Comparison of ENCODE assay signal across 9 cellular contexts in the genomic region with DNA sequence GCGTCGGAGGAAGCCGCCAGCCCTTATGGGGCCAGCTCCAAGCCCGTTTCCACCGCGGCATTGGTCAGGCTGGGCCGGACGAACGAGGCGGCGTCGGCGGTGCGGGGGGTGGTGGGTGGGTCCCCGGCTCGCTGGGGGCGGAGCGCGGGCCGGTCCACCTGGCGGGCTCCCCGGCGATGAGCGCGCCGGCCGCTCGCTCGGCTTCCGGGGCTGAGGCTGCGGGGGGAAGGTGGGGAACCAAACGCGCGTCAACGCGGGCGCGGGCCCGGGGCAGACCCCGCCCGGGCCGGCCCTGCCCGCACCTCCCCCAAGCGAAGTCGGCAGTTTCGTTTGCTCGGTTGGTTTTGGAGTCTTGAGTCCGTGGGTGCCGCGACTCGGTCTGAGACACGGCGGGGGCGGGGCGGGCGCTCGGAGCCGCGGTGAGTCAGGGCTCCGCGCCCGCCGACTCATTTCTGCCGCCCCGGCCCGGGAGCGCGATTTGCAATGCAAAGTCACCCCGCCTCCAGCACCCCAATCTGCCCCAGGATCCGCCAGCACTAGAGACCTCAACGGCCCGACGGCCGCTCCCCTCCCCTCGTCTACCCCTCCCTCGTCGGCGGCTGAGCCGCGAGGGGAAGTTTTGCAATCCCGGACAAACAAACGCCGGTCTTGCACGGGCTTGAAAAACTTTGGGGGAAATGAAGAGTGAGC. TPM values are rescaled to one million over a fixed set of nuclear protein-coding genes. Genes with fewer than 3 reads are reported as not detected.
DNase-seq lines count a peak whose midpoint lies in the region; ATAC-seq, FAIRE-seq and TF ChIP-seq lines count a peak whose summit lies in the region.
"Had no signal": no experiment of that assay in that cellular context is flagged by ENCODE, and none has a peak within 500 bp of the region (broad histone marks: within the 10 kb centered on the region; RNA-seq: fewer than 3 reads in every experiment).

No MANE protein-coding gene starts in this region.

- no peak for FAIRE-seq in A549 (lab: Jason Lieb, UNC)
- FAIRE-seq: endometrium had no signal

- ATAC-seq in A549 = peak in 1 of 2 experiments; percentile 41; a peak in 3 of 6 replicates
- no peak for ATAC-seq in GM19395 (IDR thresholded peaks at IDR 0.05; ENCODE audit: unreplicated experiment)

- no peak for TF ChIP-seq RAD21 in A549 (conservative IDR thresholded peaks at IDR 0.05 in 1 of 2, IDR thresholded peaks at IDR 0.05 in 1 of 2)

- CTCF ChIA-PET in A549 (lab: Yijun Ruan, JAX) = interaction anchor here (0.8 to 1.8 kb wide), 5 partner anchors 18 to 156 kb away, joined by 3 to 4 read pairs (median 3); no protein-coding TSS in a partner anchor

- H3K4me3 ChIP-seq in A549 = peak overlapping the region; percentile 52
- peak overlapping the region; percentile 50 for H3K4me3 ChIP-seq in effector memory CD4-positive, alpha-beta T cell (ENCODE audit: insufficient read depth, low read depth, low read length, poor library complexity, severe bottlenecking)
- H3K4me3 ChIP-seq in mucosa of rectum (ENCODE audit: low read length in 2 of 2) = peak overlapping the region; percentile 49 to 54

- peaks cover 11% of the 10 kb centered on the region; the same call in 2 of the 3 replicates for H3K4me1 ChIP-seq in A549
- H3K4me1 ChIP-seq in effector memory CD4-positive, alpha-beta T cell (ENCODE audit: control insufficient read depth, insufficient read depth, low read length, poor library complexity, severe bottlenecking) = peaks cover 23% of the 10 kb centered on the region
- peaks cover 2 to 8% of the 10 kb centered on the region in 2 donors for H3K4me1 ChIP-seq in mucosa of rectum (ENCODE audit: control insufficient read depth in 2 of 2, insufficient read depth in 2 of 2, low read length in 2 of 2)

- H3K9me3 ChIP-seq in A549 = no peaks in the 10 kb centered on the region
- H3K9me3 ChIP-seq in effector memory CD4-positive, alpha-beta T cell (ENCODE audit: control insufficient read depth, low read length) = no peaks in the 10 kb centered on the region
- H3K9me3 ChIP-seq in mucosa of rectum (ENCODE audit: control insufficient read depth in 2 of 2, low read length in 2 of 2) = no peaks in the 10 kb centered on the region

- DNase-seq in A549 (ENCODE audit: low read depth in 1 of 2, low spot score in 1 of 2) = no peak
- peak; percentile 75 for DNase-seq in HuH-7.5 (ENCODE audit: low spot score)
- DNase-seq in activated CD4-positive, alpha-beta T cell treated with anti-CD3 and anti-CD28 coated beads, Interleukin-2, amount 50 U/mL, for 1 hour = peak; percentile 52
- DNase-seq in effector memory CD4-positive, alpha-beta T cell = peak in 1 of 3 donors; percentile 31
- DNase-seq in stimulated activated CD8-positive, alpha-beta memory T cell treated with anti-CD3 and anti-CD28 coated beads, Interleukin-7, amount 100 ng/mL, for 1 hour (ENCODE audit: low read depth in 2 of 2) = peak; percentile 21 to 46
- DNase-seq in NCI-H82 (lab: John Stamatoyannopoulos, UW) = no peak

- TF ChIP-seq CTCF in A549 (IDR thresholded peaks at IDR 0.05) = no peak

- H3K4me2 ChIP-seq in A549 = peak overlapping the region; percentile 96

- no peaks in the 10 kb centered on the region for H3K36me3 ChIP-seq in effector memory CD4-positive, alpha-beta T cell (ENCODE audit: control insufficient read depth, insufficient read depth, low read length)
- H3K36me3 ChIP-seq in mucosa of rectum (ENCODE audit: control insufficient read depth in 2 of 2, insufficient read depth in 2 of 2, low read length in 2 of 2) = no peaks in the 10 kb centered on the region

- H3K27ac ChIP-seq in A549 (peak overlapping the region in 1 of 2 experiments; percentile 62; a peak in 3 of 6 replicates), mucosa of rectum (ENCODE audit: low read depth in 2 of 2, low read length in 2 of 2) (peak overlapping the region; percentile 49 to 63)
- H3K27ac ChIP-seq in effector memory CD4-positive, alpha-beta T cell (ENCODE audit: insufficient read depth, low read length, poor library complexity, severe bottlenecking) = no peak overlapping the region

- peaks cover 33% of the 10 kb centered on the region for H3K27me3 ChIP-seq in effector memory CD4-positive, alpha-beta T cell (replicated peaks; ENCODE audit: control insufficient read depth, insufficient read depth, low read length, poor library complexity, severe bottlenecking)
- peaks cover 2 to 9% of the 10 kb centered on the region in 2 donors for H3K27me3 ChIP-seq in mucosa of rectum (ENCODE audit: control insufficient read depth in 2 of 2, insufficient read depth in 2 of 2, low read length in 2 of 2)

- no peak for TF ChIP-seq EP300 in A549 (IDR thresholded peaks at IDR 0.05)

- peak overlapping the region in 1 of 2 donors; percentile 49 for H3K9ac ChIP-seq in mucosa of rectum (ENCODE audit: low read depth in 1 of 2, low read length in 2 of 2)

- TF ChIP-seq POLR2A in A549 (IDR thresholded peaks at IDR 0.05; ENCODE audit: low read length) = no peak

- POLR2A ChIA-PET in A549 (lab: Yijun Ruan, JAX) = no interaction called here

- no CpG with 5 or more reads among the region's 84 CpGs for WGBS in A549 (ENCODE audit: missing lambda C conversion rate)

TF ChIP-seq in A549, 52 proteins besides CTCF, POLR2A, EP300 and RAD21:
- no peak for TF ChIP-seq ZC3H11A (IDR thresholded peaks at IDR 0.05)
- no peak for TF ChIP-seq HOXB5 (CRISPR knock-in tag; IDR thresholded peaks at IDR 0.05)
- no peak for TF ChIP-seq HDAC2 (IDR thresholded peaks at IDR 0.05)
- TF ChIP-seq EHMT2 (IDR thresholded peaks at IDR 0.05; ENCODE audit: low read depth) = no peak
- TF ChIP-seq RCOR1 (IDR thresholded peaks at IDR 0.05; ENCODE audit: low read depth, low read length) = no peak
- TF ChIP-seq, protein P1, sequence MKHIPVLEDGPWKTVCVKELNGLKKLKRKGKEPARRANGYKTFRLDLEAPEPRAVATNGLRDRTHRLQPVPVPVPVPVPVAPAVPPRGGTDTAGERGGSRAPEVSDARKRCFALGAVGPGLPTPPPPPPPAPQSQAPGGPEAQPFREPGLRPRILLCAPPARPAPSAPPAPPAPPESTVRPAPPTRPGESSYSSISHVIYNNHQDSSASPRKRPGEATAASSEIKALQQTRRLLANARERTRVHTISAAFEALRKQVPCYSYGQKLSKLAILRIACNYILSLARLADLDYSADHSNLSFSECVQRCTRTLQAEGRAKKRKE (CRISPR knock-in tag; IDR thresholded peaks at IDR 0.05; ENCODE audit: low read depth) = no peak
- TF ChIP-seq, protein P2, sequence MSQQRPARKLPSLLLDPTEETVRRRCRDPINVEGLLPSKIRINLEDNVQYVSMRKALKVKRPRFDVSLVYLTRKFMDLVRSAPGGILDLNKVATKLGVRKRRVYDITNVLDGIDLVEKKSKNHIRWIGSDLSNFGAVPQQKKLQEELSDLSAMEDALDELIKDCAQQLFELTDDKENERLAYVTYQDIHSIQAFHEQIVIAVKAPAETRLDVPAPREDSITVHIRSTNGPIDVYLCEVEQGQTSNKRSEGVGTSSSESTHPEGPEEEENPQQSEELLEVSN (IDR thresholded peaks at IDR 0.05; ENCODE audit: borderline replicate concordance, low read depth) = 0 out of 2 replicates have a peak, but pooled peaks have one; percentile 19
- no peak for TF ChIP-seq TFCP2L1 (CRISPR knock-in tag; IDR thresholded peaks at IDR 0.05)
- no peak for TF ChIP-seq MAZ (IDR thresholded peaks at IDR 0.05; ENCODE audit: borderline replicate concordance, low read depth, low read length)
- no peak for TF ChIP-seq HOXA7 (CRISPR knock-in tag; IDR thresholded peaks at IDR 0.05)
- no peak for TF ChIP-seq KDM5A (IDR thresholded peaks at IDR 0.05)
- TF ChIP-seq CEBPB (IDR thresholded peaks at IDR 0.05) = peak; percentile 44 to 53; a peak in 3 of 4 replicates

RNA-seq across cellular contexts. Expression of a gene that starts 1.3 kb away (rescaled TPM):
- polyA plus RNA-seq in A549 (2011; rRNA removed) (not detected in 2 replicates), A549 (2017; fragmentation: RNase III; extraction: RNeasy Plus Mini Kit Qiagen cat#74134 plus additional on column Dnase treatment) (not detected in 3 replicates)
- 0.01 TPM in 1 of 2 replicates, not detected in the other for polyA plus RNA-seq in A549 (2012; cell fraction: cytosol; rRNA removed)
- not detected in 2 replicates for polyA plus RNA-seq in A549 (2012; cell fraction: nucleus; rRNA removed)
- polyA minus RNA-seq in A549 (2011; rRNA and poly(A)+ RNA removed) = not detected in 2 replicates

RNA-seq across cellular contexts. Expression of a gene that starts 32.7 kb away (rescaled TPM):
- polyA plus RNA-seq in A549 (2011; rRNA removed) (not detected in 2 replicates), A549 (2017; fragmentation: RNase III; extraction: RNeasy Plus Mini Kit Qiagen cat#74134 plus additional on column Dnase treatment) (not detected in 3 replicates)
- not detected in 2 replicates for polyA plus RNA-seq in A549 (2012; cell fraction: cytosol; rRNA removed)
- polyA plus RNA-seq in A549 (2012; cell fraction: nucleus; rRNA removed) = not detected in 2 replicates
- not detected in 2 replicates for polyA minus RNA-seq in A549 (2011; rRNA and poly(A)+ RNA removed)

RNA-seq across cellular contexts. Expression of a gene that starts 32.8 kb away (rescaled TPM):
- polyA plus RNA-seq in A549 (2011; rRNA removed) (not detected in 2 replicates), A549 (2017; fragmentation: RNase III; extraction: RNeasy Plus Mini Kit Qiagen cat#74134 plus additional on column Dnase treatment) (not detected in 3 replicates)
- polyA plus RNA-seq in A549 (2012; cell fraction: cytosol; rRNA removed) = not detected in 2 replicates
- polyA plus RNA-seq in A549 (2012; cell fraction: nucleus; rRNA removed) = not detected in 2 replicates
- not detected in 2 replicates for polyA minus RNA-seq in A549 (2011; rRNA and poly(A)+ RNA removed)

Comparison
In these comparisons a context has a peak if more than half of its experiments do, and no peak if none do; other contexts are left out.
1. DNase-seq: peak in HuH-7.5 (single experiment), activated CD4-positive, alpha-beta T cell treated with anti-CD3 and anti-CD28 coated beads, Interleukin-2, amount 50 U/mL, for 1 hour (single experiment) and stimulated activated CD8-positive, alpha-beta memory T cell treated with anti-CD3 and anti-CD28 coated beads, Interleukin-7, amount 100 ng/mL, for 1 hour (2 of 2); none in A549 (0 of 2) and NCI-H82 (single experiment).
2. Peak in every context shown above with its lines, with median percentiles within 50 percentile points of each other: H3K4me3 ChIP-seq.